In the genomic region with DNA sequence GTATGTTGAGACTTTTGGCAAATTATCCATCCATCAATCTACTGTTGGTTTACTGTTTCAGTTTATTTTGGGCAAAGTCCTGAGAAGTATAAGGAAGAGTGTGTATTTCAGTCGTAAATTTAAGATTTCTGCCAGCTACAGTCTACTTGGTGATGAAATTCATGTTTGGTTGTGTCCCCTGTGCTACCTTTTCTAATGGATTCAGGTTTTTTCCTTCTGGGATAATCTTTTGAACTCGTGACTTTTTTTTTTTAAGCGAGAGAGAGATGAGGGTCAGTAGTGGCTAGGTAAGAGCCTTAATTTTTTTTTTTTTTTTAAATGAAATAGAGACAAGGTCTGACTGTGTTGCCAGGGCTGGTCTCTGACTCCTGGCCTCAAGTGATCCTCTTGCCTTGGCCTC, we compare ENCODE assay signal across 8 cellular contexts. TPM values are rescaled to one million over a fixed set of nuclear protein-coding genes. Genes with fewer than 3 reads are reported as not detected.
DNase-seq lines count a peak whose midpoint lies in the region; ATAC-seq and TF ChIP-seq lines count a peak whose summit lies in the region.

No MANE protein-coding gene starts in this region.

- H3K27ac ChIP-seq in muscle layer of duodenum (ENCODE audit: low read length), result peak overlapping the region; percentile 86

- ATAC-seq in HG02588 (IDR thresholded peaks at IDR 0.05; ENCODE audit: unreplicated experiment), result no peak

- DNase-seq in AG04449 (ENCODE audit: low read depth, low spot score) (no peak), choroid plexus epithelial cell (ENCODE audit: low read depth) (no peak), UCSD-AML1 (lab: John Stamatoyannopoulos, UW; ENCODE audit: unreplicated experiment) (no peak), GOT3 (lab: John Stamatoyannopoulos, UW) (no peak), HT-29 (ENCODE audit: low spot score) (no peak)
- no peak for DNase-seq in Jurkat, Clone E6-1 (ENCODE audit: low read depth, low spot score)

- no peaks in the 10 kb centered on the region for H3K36me3 ChIP-seq in muscle layer of duodenum (ENCODE audit: control insufficient read depth in 1 of 2, insufficient read depth in 2 of 2, low read length in 2 of 2)

- CTCF ChIA-PET in AG04449 (lab: Yijun Ruan, JAX), result no interaction called here

- H3K9me3 ChIP-seq in muscle layer of duodenum (ENCODE audit: control insufficient read depth in 1 of 2, low read length in 2 of 2), result no peaks in the 10 kb centered on the region

- H3K4me1 ChIP-seq in muscle layer of duodenum (ENCODE audit: control insufficient read depth in 1 of 2, insufficient read depth in 2 of 2, low read length in 2 of 2), result peaks cover 8 to 20% of the 10 kb centered on the region in 2 donors

- no peak for TF ChIP-seq CTCF in AG04449 (IDR thresholded peaks at IDR 0.05; ENCODE audit: insufficient read depth, low read length, missing control alignments)
- no peak for TF ChIP-seq CTCF in choroid plexus epithelial cell (conservative IDR thresholded peaks at IDR 0.05; ENCODE audit: low read depth, low read length)

- POLR2A ChIA-PET in AG04449 (lab: Yijun Ruan, JAX), result interaction anchor here (0.7 kb wide), 1 partner anchor 469 kb away, joined by 3 read pairs; no protein-coding TSS in a partner anchor

- H3K4me3 ChIP-seq in AG04449 (ENCODE audit: low read depth, low read length) (peak overlapping the region; percentile 93), choroid plexus epithelial cell (ENCODE audit: low read depth, low read length) (peak overlapping the region; percentile 98), muscle layer of duodenum (ENCODE audit: low read depth in 1 of 2, low read length in 2 of 2) (peak overlapping the region; percentile 94 to 95)
- peak overlapping the region; percentile 91 for H3K4me3 ChIP-seq in Jurkat, Clone E6-1 (ENCODE audit: low read length)

- H3K27me3 ChIP-seq in muscle layer of duodenum (ENCODE audit: low read depth, low read length), result no peaks in the 10 kb centered on the region

RNA-seq across cellular contexts. Expression of a gene that starts 0.8 kb away (rescaled TPM):
- polyA plus RNA-seq in Jurkat, Clone E6-1 (2012; ENCODE audit: insufficient read depth, insufficient read length), result not detected
- total RNA-seq in HT-29 (2014; rRNA removed; shearing (Covaris generic)), result 1.4 and 1.8 TPM in 2 replicates

RNA-seq across cellular contexts. Expression of a gene that starts 1.1 kb away (rescaled TPM):
- polyA plus RNA-seq in Jurkat, Clone E6-1 (2012; ENCODE audit: insufficient read depth, insufficient read length), result 10.8 TPM
- total RNA-seq in HT-29 (2014; rRNA removed; shearing (Covaris generic)), result 7.8 and 8.2 TPM in 2 replicates
